ENCODE assay signal across 11 cellular contexts in the genomic region with DNA sequence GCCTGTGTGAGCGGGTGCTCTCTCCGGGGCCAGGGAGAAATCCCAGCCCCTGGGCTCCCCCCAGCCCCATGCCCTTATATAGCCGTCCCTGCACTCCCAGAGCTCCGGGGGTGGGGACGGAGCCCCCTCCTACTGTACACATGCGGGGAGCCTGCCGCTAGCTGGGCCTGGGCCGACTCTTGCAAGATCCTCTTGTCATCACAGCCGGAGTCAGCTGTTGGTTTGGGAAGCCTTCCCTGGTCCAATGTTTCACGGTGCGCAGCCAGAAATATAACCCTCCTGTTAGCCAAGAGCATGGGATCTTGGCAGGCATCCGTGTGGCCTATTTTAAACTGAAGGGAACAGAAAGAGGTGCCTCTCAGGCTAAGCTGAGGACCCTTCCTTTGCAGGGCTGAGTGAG.
DNase-seq lines count a peak whose midpoint lies in the region; TF ChIP-seq lines count a peak whose summit lies in the region.
"Had no signal": no experiment of that assay in that cellular context is flagged by ENCODE, and none has a peak within 500 bp of the region (broad histone marks: within the 10 kb centered on the region; RNA-seq: fewer than 3 reads in every experiment).

No MANE protein-coding gene starts in this region.

- H3K4me3 Mint-ChIP-seq in nephron progenitor cell, result no peak overlapping the region
- H3K4me3 Mint-ChIP-seq: activated naive CD4-positive, alpha-beta T cell treated with anti-CD3 and anti-CD28 coated beads, Interleukin-2, amount 50 U/mL, for 24 hours had no signal

- peaks cover 5% of the 10 kb centered on the region for H3K36me3 Mint-ChIP-seq in nephron progenitor cell (ENCODE audit: low read depth)
- H3K36me3 Mint-ChIP-seq: activated naive CD4-positive, alpha-beta T cell treated with anti-CD3 and anti-CD28 coated beads, Interleukin-2, amount 50 U/mL, for 24 hours had no signal

- H3K4me1 Mint-ChIP-seq in nephron progenitor cell, result peaks cover 81% of the 10 kb centered on the region

- no peak overlapping the region for H3K4me3 ChIP-seq in skeletal muscle cell (ENCODE audit: low read depth, low read length)

- H3K27ac Mint-ChIP-seq in nephron progenitor cell, result no peak overlapping the region
- H3K27ac Mint-ChIP-seq: activated naive CD4-positive, alpha-beta T cell treated with anti-CD3 and anti-CD28 coated beads, Interleukin-2, amount 50 U/mL, for 24 hours had no signal

- no peaks in the 10 kb centered on the region for H3K9me3 Mint-ChIP-seq in nephron progenitor cell
- H3K9me3 Mint-ChIP-seq: activated naive CD4-positive, alpha-beta T cell treated with anti-CD3 and anti-CD28 coated beads, Interleukin-2, amount 50 U/mL, for 24 hours had no signal

- TF ChIP-seq CTCF in GM10266 (IDR thresholded peaks at IDR 0.05; ENCODE audit: control insufficient read depth, insufficient read depth, low read depth, missing control alignments), result no peak
- no peak for TF ChIP-seq CTCF in nephron progenitor cell (IDR thresholded peaks at IDR 0.05)

- peaks cover 12% of the 10 kb centered on the region for H3K27me3 Mint-ChIP-seq in nephron progenitor cell (ENCODE audit: low read depth, poor library complexity)
- H3K27me3 Mint-ChIP-seq: activated naive CD4-positive, alpha-beta T cell treated with anti-CD3 and anti-CD28 coated beads, Interleukin-2, amount 50 U/mL, for 24 hours had no signal

- DNase-seq in GM04504 (ENCODE audit: low read depth), result peak; percentile 24
- peak; percentile 98 for DNase-seq in cerebellar cortex (ENCODE audit: low spot score)
- peak in 42 of 51 donors; percentile 4 to 80 (median 48) for DNase-seq in hypothalamus (lab: John Stamatoyannopoulos, UW)
- DNase-seq in skeletal muscle cell (ENCODE audit: low read depth), result peak; percentile 54
- DNase-seq in GM10266 (ENCODE audit: extremely low spot score), result no peak
- DNase-seq in RPMI8226, result no peak
- no peak for DNase-seq in activated effector memory CD4-positive, alpha-beta T cell treated with anti-CD3 and anti-CD28 coated beads, Interleukin-2, amount 50 U/mL, for 16 hours
- DNase-seq in nephron progenitor cell, result no peak
- DNase-seq: COR-L47; NK-92 treated with Interleukin-12 subunit alpha and Interleukin-12 subunit beta, amount 100 ng/mL, for 24 hours had no signal

Comparison
In these comparisons a context has a peak if more than half of its experiments do, and no peak if none do; other contexts are left out.
1. DNase-seq: peak in GM04504 (single experiment), cerebellar cortex (single experiment), hypothalamus (42 of 51) and skeletal muscle cell (single experiment); none in GM10266 (single experiment), RPMI8226 (single experiment), activated effector memory CD4-positive, alpha-beta T cell treated with anti-CD3 and anti-CD28 coated beads, Interleukin-2, amount 50 U/mL, for 16 hours (single experiment) and nephron progenitor cell (single experiment).